In genomic region chr12:74489543-74489942, GRCh38 we compare ENCODE assay signal across 2 cellular contexts.
TF ChIP-seq lines count a peak whose summit lies in the region.

No MANE protein-coding gene starts in this region.

TF ChIP-seq in K562, 482 proteins besides CTCF, POLR2A, EP300 and RAD21:
- TF ChIP-seq ZFP30 (CRISPR knock-in tag; IDR thresholded peaks at IDR 0.05; ENCODE audit: borderline replicate concordance) (no peak), TSHZ1 (CRISPR knock-in tag; IDR thresholded peaks at IDR 0.05) (no peak), NFIC (IDR thresholded peaks at IDR 0.05) (no peak), ZNF778 (CRISPR knock-in tag; IDR thresholded peaks at IDR 0.05) (no peak), KAT8 (IDR thresholded peaks at IDR 0.05; ENCODE audit: low read depth) (no peak), TRIM28 (IDR thresholded peaks at IDR 0.05) (no peak), USF2 (CRISPR knock-in tag; IDR thresholded peaks at IDR 0.05) (no peak), SFPQ (IDR thresholded peaks at IDR 0.05; ENCODE audit: low read depth, low read length) (no peak), PREB (CRISPR knock-in tag; IDR thresholded peaks at IDR 0.05) (no peak), ZNF140 (CRISPR knock-in tag; IDR thresholded peaks at IDR 0.05) (no peak), CGGBP1 (CRISPR knock-in tag; IDR thresholded peaks at IDR 0.05) (no peak), ZFP36 (IDR thresholded peaks at IDR 0.05; ENCODE audit: low read depth, low read length, partially characterized antibody) (no peak), ZHX1 (conservative IDR thresholded peaks at IDR 0.05; ENCODE audit: low read length) (no peak)

TF ChIP-seq in HepG2, 621 proteins besides CTCF, POLR2A, EP300 and RAD21:
- TF ChIP-seq NKX3-1 (CRISPR knock-in tag; IDR thresholded peaks at IDR 0.05) (no peak), CHCHD3 (CRISPR knock-in tag; IDR thresholded peaks at IDR 0.05) (no peak), ZNF546 (CRISPR knock-in tag; conservative IDR thresholded peaks at IDR 0.05) (no peak), ZNF597 (CRISPR knock-in tag; IDR thresholded peaks at IDR 0.05) (no peak), ZNF230 (CRISPR knock-in tag; IDR thresholded peaks at IDR 0.05) (no peak), ELF1 (CRISPR knock-in tag; IDR thresholded peaks at IDR 0.05) (no peak), BCL6 (CRISPR knock-in tag; IDR thresholded peaks at IDR 0.05) (no peak), KDM5B (CRISPR knock-in tag; IDR thresholded peaks at IDR 0.05; ENCODE audit: borderline replicate concordance) (no peak), MTF2 (CRISPR knock-in tag; IDR thresholded peaks at IDR 0.05; ENCODE audit: borderline replicate concordance) (no peak), MED8 (CRISPR knock-in tag; IDR thresholded peaks at IDR 0.05; ENCODE audit: insufficient replicate concordance) (no peak), ZBED4 (CRISPR knock-in tag; IDR thresholded peaks at IDR 0.05; ENCODE audit: borderline replicate concordance) (no peak), UBTF (CRISPR knock-in tag; IDR thresholded peaks at IDR 0.05) (no peak), SRSF4 (IDR thresholded peaks at IDR 0.05; ENCODE audit: low read depth, low read length, poor library complexity, severe bottlenecking) (no peak), THAP8 (CRISPR knock-in tag; IDR thresholded peaks at IDR 0.05; ENCODE audit: borderline replicate concordance) (no peak), POLR2G (IDR thresholded peaks at IDR 0.05; ENCODE audit: low read depth, low read length) (no peak), ZNF740 (CRISPR knock-in tag; IDR thresholded peaks at IDR 0.05) (no peak), SETDB1 (CRISPR knock-in tag; IDR thresholded peaks at IDR 0.05; ENCODE audit: borderline replicate concordance) (no peak), AFF4 (CRISPR knock-in tag; IDR thresholded peaks at IDR 0.05) (no peak)
TF ChIP-seq in HepG2: peak in this region for 0.
